ENCODE assay signal across 18 cellular contexts in the genomic region with DNA sequence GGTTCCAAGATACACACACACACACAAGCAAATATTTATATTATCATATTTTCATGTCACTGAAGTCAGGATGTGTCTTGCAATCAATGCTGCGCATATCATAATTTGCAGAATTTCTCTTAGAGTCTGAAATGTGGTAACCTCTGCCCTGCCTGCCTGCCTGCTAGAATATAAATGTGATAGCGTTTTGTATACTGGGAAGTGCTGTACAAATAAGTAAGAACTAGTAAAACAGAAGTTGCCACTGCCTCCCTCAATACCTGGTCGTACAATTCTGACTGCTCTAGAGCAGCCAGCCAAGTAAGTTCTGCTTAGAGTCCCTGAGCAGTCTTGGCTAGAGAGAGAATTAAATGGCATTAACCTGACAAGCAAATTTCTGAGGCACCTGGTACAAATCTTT.
DNase-seq lines count a peak whose midpoint lies in the region; ATAC-seq, FAIRE-seq and TF ChIP-seq lines count a peak whose summit lies in the region.
"Had no signal": no experiment of that assay in that cellular context is flagged by ENCODE, and none has a peak within 500 bp of the region (broad histone marks: within the 10 kb centered on the region; RNA-seq: fewer than 3 reads in every experiment).

No MANE protein-coding gene starts in this region.

- no peak overlapping the region for H2AK5ac ChIP-seq in trophoblast cell (ENCODE audit: low read length)

- H2BK12ac ChIP-seq in trophoblast cell (ENCODE audit: low read length), result no peak overlapping the region

- H3K23ac ChIP-seq in trophoblast cell (ENCODE audit: low read length), result no peak overlapping the region

- no peaks in the 10 kb centered on the region for H4K20me1 ChIP-seq in mammary epithelial cell (ENCODE audit: insufficient read depth, low read length)

- DNase-seq in mammary epithelial cell (no peak), breast epithelium (ENCODE audit: low spot score in 2 of 2) (no peak), esophagus muscularis mucosa (ENCODE audit: extremely low spot score) (peak; percentile 60), trophoblast cell (no peak), substantia nigra (lab: John Stamatoyannopoulos, UW) (no peak), H54 (ENCODE audit: insufficient read length, low spot score) (no peak)
- DNase-seq: AML-193; CD4-positive, alpha-beta T cell; DMS153; DMS79; GF-D8; GOT3; H9 had no signal

- peak overlapping the region; percentile 16 for H2BK5ac ChIP-seq in trophoblast cell (ENCODE audit: low read depth, low read length, poor library complexity)

- no peak overlapping the region for H4K8ac ChIP-seq in trophoblast cell (ENCODE audit: low read depth, low read length)

- H4K12ac ChIP-seq in trophoblast cell (ENCODE audit: low read depth, low read length), result no peak overlapping the region

- no peak overlapping the region for H3K14ac ChIP-seq in trophoblast cell (ENCODE audit: low read length)

- intact Hi-C loops in mammary epithelial cell (cut with micrococcal nuclease) (no loop called here), breast epithelium (cut with DNase I; ENCODE audit: low total_unique reads) (no loop called here), esophagus muscularis mucosa (cut with DNase I) (no loop called here)

- H3K18ac ChIP-seq in trophoblast cell (ENCODE audit: low read length), result no peak overlapping the region

- H3K27me3 ChIP-seq in mammary epithelial cell (ENCODE audit: insufficient read depth, low read length) (no peaks in the 10 kb centered on the region), breast epithelium (no peaks in the 10 kb centered on the region), esophagus muscularis mucosa (no peaks in the 10 kb centered on the region), trophoblast cell (ENCODE audit: insufficient read depth, low read length) (no peaks in the 10 kb centered on the region)

- H3K27ac ChIP-seq in mammary epithelial cell (ENCODE audit: insufficient read depth, low read depth, low read length) (no peak overlapping the region), breast epithelium (no peak overlapping the region), esophagus muscularis mucosa (replicated peaks in 1 of 4) (no peak overlapping the region), trophoblast cell (ENCODE audit: low read depth, low read length) (peak overlapping the region; percentile 68), substantia nigra (ENCODE audit: low read depth, low read length, poor library complexity, severe bottlenecking) (no peak overlapping the region)
- H3K27ac ChIP-seq: 22Rv1, A549, C4-2B had no signal

- H3K4ac ChIP-seq in trophoblast cell (ENCODE audit: low read depth, low read length), result no peak overlapping the region

- no peak for FAIRE-seq in H54 (lab: Jason Lieb, UNC)
- FAIRE-seq: A549, HepG2 had no signal

- BruUV-seq in mammary epithelial cell (replicated peaks; lab: Mats Ljungman, UMichigan), result no TSS peak

- CTCF ChIA-PET in mammary epithelial cell (lab: Charles Lee; ENCODE audit: low non-redundant PET), result no interaction called here

- peaks cover 13% of the 10 kb centered on the region for H3K79me1 ChIP-seq in trophoblast cell (ENCODE audit: low read length)

- TF ChIP-seq EP300 in esophagus muscularis mucosa (IDR thresholded peaks at IDR 0.05), result no peak

- no peak overlapping the region for H3K9ac ChIP-seq in mammary epithelial cell (ENCODE audit: insufficient read depth, low read length)
- no peak overlapping the region for H3K9ac ChIP-seq in trophoblast cell (ENCODE audit: low read length)

- TF ChIP-seq CTCF in mammary epithelial cell (conservative IDR thresholded peaks at IDR 0.05 in 1 of 2, IDR thresholded peaks at IDR 0.05 in 1 of 2; ENCODE audit: extremely low read depth in 1 of 2, insufficient read depth in 1 of 2, low read depth in 1 of 2, low read length in 2 of 2), result no peak
- no peak for TF ChIP-seq CTCF in breast epithelium (IDR thresholded peaks at IDR 0.05)
- TF ChIP-seq CTCF in esophagus muscularis mucosa (IDR thresholded peaks at IDR 0.05), result no peak

- TF ChIP-seq POLR2A in breast epithelium (IDR thresholded peaks at IDR 0.05) (no peak), esophagus muscularis mucosa (IDR thresholded peaks at IDR 0.05; ENCODE audit: low read depth) (no peak), H54 (IDR thresholded peaks at IDR 0.05; ENCODE audit: low read depth, low read length) (no peak)

- dilution Hi-C loops in mammary epithelial cell (cut with HindIII; ENCODE audit: low sequenced_read_pairs), result no loop called here

- peaks cover 35% of the 10 kb centered on the region for H3K4me1 ChIP-seq in mammary epithelial cell (ENCODE audit: insufficient read depth, low read length)
- no peaks in the 10 kb centered on the region for H3K4me1 ChIP-seq in breast epithelium
- no peaks in the 10 kb centered on the region for H3K4me1 ChIP-seq in esophagus muscularis mucosa
- H3K4me1 ChIP-seq in trophoblast cell (ENCODE audit: control insufficient read depth in 1 of 2, insufficient read depth in 2 of 2, low read length in 2 of 2), result peaks cover 7 to 15% of the 10 kb centered on the region in 2 experiments
- H3K4me1 ChIP-seq: A549 had no signal

- no peak overlapping the region for H4K91ac ChIP-seq in trophoblast cell (ENCODE audit: low read depth, low read length)

- ATAC-seq in HG03565 (IDR thresholded peaks at IDR 0.05; ENCODE audit: unreplicated experiment), result no peak
- ATAC-seq: A549, HepG2 had no signal

- H3K36me3 ChIP-seq in mammary epithelial cell (ENCODE audit: insufficient read depth, low read length) (no peaks in the 10 kb centered on the region), breast epithelium (no peaks in the 10 kb centered on the region), esophagus muscularis mucosa (no peaks in the 10 kb centered on the region), trophoblast cell (ENCODE audit: control insufficient read depth in 1 of 2, insufficient read depth in 2 of 2, low read length in 2 of 2) (no peaks in the 10 kb centered on the region)

- in situ Hi-C loops in mammary epithelial cell (cut with MboI; ENCODE audit: low sequenced_read_pairs in 2 of 2), result no loop called here

- 31% methylated on average over 3 of the region's 3 CpGs for WGBS in mammary epithelial cell (ENCODE audit: low coverage, missing lambda C conversion rate)
- WGBS in esophagus muscularis mucosa, result 40% methylated on average over 3 of the region's 3 CpGs
- WGBS in trophoblast cell (ENCODE audit: extremely low coverage, insufficient coverage, insufficient read length), result no CpG with 5 or more reads among the region's 3 CpGs

- H2AFZ ChIP-seq in mammary epithelial cell (ENCODE audit: low read depth, low read length) (peak overlapping the region; percentile 84), trophoblast cell (ENCODE audit: insufficient read depth, low read length, poor library complexity) (no peak overlapping the region)

- peak overlapping the region in 1 of 3 experiments; percentile 1 for H3K4me3 ChIP-seq in mammary epithelial cell (replicated peaks in 1 of 3; ENCODE audit: insufficient read depth in 1 of 3, low read depth in 2 of 3, low read length in 3 of 3)
- no peak overlapping the region for H3K4me3 ChIP-seq in breast epithelium
- no peak overlapping the region for H3K4me3 ChIP-seq in esophagus muscularis mucosa
- no peak overlapping the region for H3K4me3 ChIP-seq in trophoblast cell (ENCODE audit: low read depth, low read length)
- H3K4me3 ChIP-seq: A549 had no signal

- peak overlapping the region; percentile 73 for H3K4me2 ChIP-seq in mammary epithelial cell (ENCODE audit: insufficient read depth, low read depth, low read length)
- peak overlapping the region; percentile 21 for H3K4me2 ChIP-seq in trophoblast cell (ENCODE audit: low read length)
- H3K4me2 ChIP-seq: A549 had no signal

- no peak overlapping the region for H2BK120ac ChIP-seq in trophoblast cell (ENCODE audit: insufficient read depth, low read length, poor library complexity)

- H3K79me2 ChIP-seq in mammary epithelial cell (ENCODE audit: insufficient read depth, low read length) (no peaks in the 10 kb centered on the region), trophoblast cell (ENCODE audit: control insufficient read depth, insufficient read depth, low read length, poor library complexity) (no peaks in the 10 kb centered on the region)

- H3K9me3 ChIP-seq in mammary epithelial cell (replicated peaks; ENCODE audit: insufficient read depth, low read length) (no peaks in the 10 kb centered on the region), breast epithelium (peaks cover 0 to 6% of the 10 kb centered on the region in 2 donors), esophagus muscularis mucosa (no peaks in the 10 kb centered on the region), trophoblast cell (ENCODE audit: insufficient read depth, low read depth, low read length) (no peaks in the 10 kb centered on the region)
- H3K9me3 ChIP-seq: A549 had no signal
